In the genomic region with DNA sequence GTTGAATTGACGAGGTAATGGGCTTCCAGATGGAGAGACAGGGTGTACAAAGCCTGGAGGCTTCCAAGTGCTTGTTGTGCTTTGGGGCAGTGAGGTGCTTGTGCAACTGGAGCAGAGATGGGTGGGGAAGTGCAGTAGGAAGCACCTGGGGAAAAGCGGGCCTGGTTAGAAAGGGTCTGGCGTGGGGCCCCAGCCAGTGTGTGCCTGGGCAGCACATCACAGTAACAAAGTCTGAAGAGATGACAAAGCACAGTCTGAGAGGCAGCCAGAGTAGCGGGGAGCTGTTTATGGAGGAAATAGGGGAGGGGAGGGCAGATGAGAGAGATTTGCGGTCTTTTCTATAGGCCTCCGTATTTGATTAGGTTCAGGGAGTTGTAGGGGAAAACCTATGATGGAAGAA, we compare ENCODE assay signal across 1 cellular context.
TF ChIP-seq lines count a peak whose summit lies in the region.

No MANE protein-coding gene starts in this region.

TF ChIP-seq in endothelial cell of umbilical vein, 7 proteins besides CTCF, POLR2A, EP300 and RAD21:
- TF ChIP-seq JUN (IDR thresholded peaks at IDR 0.05; ENCODE audit: borderline replicate concordance, insufficient read depth, insufficient read length, low read depth) (no peak), MYC (IDR thresholded peaks at IDR 0.05; ENCODE audit: low read depth, low read length) (no peak), GATA2 (IDR thresholded peaks at IDR 0.05; ENCODE audit: insufficient read depth, insufficient read length, low read depth, low read length) (no peak), EZH2 (IDR thresholded peaks at IDR 0.05; ENCODE audit: borderline replicate concordance, low read depth, low read length, severe bottlenecking) (no peak), POLR2AphosphoS5 (IDR thresholded peaks at IDR 0.05; ENCODE audit: insufficient read depth, low read depth, low read length) (no peak), FOS (IDR thresholded peaks at IDR 0.05; ENCODE audit: borderline replicate concordance, insufficient read depth, low read length) (no peak)
- TF ChIP-seq, protein P1, sequence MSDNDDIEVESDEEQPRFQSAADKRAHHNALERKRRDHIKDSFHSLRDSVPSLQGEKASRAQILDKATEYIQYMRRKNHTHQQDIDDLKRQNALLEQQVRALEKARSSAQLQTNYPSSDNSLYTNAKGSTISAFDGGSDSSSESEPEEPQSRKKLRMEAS (IDR thresholded peaks at IDR 0.05; ENCODE audit: insufficient read depth, insufficient read length): no peak
